18 cellular contexts compared by ENCODE assay signal in genomic region chr22:41638124-41638523, GRCh38.
"Had no signal": no experiment of that assay in that cellular context is flagged by ENCODE, and none has a peak within 500 bp of the region (broad histone marks: within the 10 kb centered on the region; RNA-seq: fewer than 3 reads in every experiment).

No MANE protein-coding gene starts in this region.

- H3K36me3 ChIP-seq: ovary had no signal

- H3K9me3 Mint-ChIP-seq: activated CD4-positive, alpha-beta memory T cell treated with anti-CD3 and anti-CD28 coated beads, Interleukin-2, amount 10 ng/mL, durations not matched to agents 7 days and 5 days; activated naive CD4-positive, alpha-beta T cell treated with anti-CD3 and anti-CD28 coated beads, Interleukin-2, amount 50 U/mL, for 72 hours; naive thymus-derived CD4-positive, alpha-beta T cell; stimulated activated memory B cell treated with anti-CD40 and anti-IgM and Interleukin-4, amounts not matched to agents 10 μg/mL and 1 μg/mL and 100 μg/mL, for 72 hours; WTC11 had no signal

- H3K27me3 Mint-ChIP-seq: activated CD4-positive, alpha-beta memory T cell treated with anti-CD3 and anti-CD28 coated beads, Interleukin-2, amount 10 ng/mL, durations not matched to agents 7 days and 5 days; memory B cell; naive thymus-derived CD4-positive, alpha-beta T cell; stimulated activated memory B cell treated with anti-CD40 and anti-IgM and Interleukin-4, amounts not matched to agents 10 μg/mL and 1 μg/mL and 100 μg/mL, for 72 hours had no signal

- H3K27ac ChIP-seq: ovary, thyroid gland, vagina had no signal

- H3K9me3 ChIP-seq: mucosa of descending colon, ovary, thyroid gland, vagina had no signal

- ATAC-seq: activated naive CD4-positive, alpha-beta T cell treated with anti-CD3 and anti-CD28 coated beads, Interleukin-2, amount 50 U/mL, for 72 hours; mucosa of descending colon; naive thymus-derived CD4-positive, alpha-beta T cell; stimulated activated memory B cell treated with anti-CD40 and anti-IgM and Interleukin-4, amounts not matched to agents 10 μg/mL and 1 μg/mL and 100 μg/mL, for 72 hours; WTC11 had no signal

- H3K27ac Mint-ChIP-seq: activated CD4-positive, alpha-beta memory T cell treated with anti-CD3 and anti-CD28 coated beads, Interleukin-2, amount 10 ng/mL, durations not matched to agents 7 days and 5 days; memory B cell; stimulated activated memory B cell treated with anti-CD40 and anti-IgM and Interleukin-4, amounts not matched to agents 10 μg/mL and 1 μg/mL and 100 μg/mL, for 72 hours; WTC11 had no signal

- H3K4me1 Mint-ChIP-seq: WTC11 had no signal

- H3K4me1 ChIP-seq: thyroid gland had no signal

- H3K4me3 ChIP-seq: mucosa of descending colon, ovary, thyroid gland, vagina had no signal

- DNase-seq: activated CD4-positive, alpha-beta memory T cell treated with anti-CD3 and anti-CD28 coated beads, Interleukin-2, amount 10 ng/mL, durations not matched to agents 7 days and 5 days; activated CD4-positive, alpha-beta T cell treated with anti-CD3 and anti-CD28 coated beads for 4 hours; activated gamma-delta T cell; activated T-cell treated with anti-CD3 and anti-CD28 coated beads, Interleukin-2, amount 50 U/mL, for 48 hours; effector memory CD4-positive, alpha-beta T cell; foreskin fibroblast; glutamatergic neuron; mucosa of descending colon; naive thymus-derived CD4-positive, alpha-beta T cell; ovary; stimulated activated CD4-positive, alpha-beta T cell treated with anti-CD3 and anti-CD28 coated beads, Interleukin-2, amount 100 ng/mL, for 48 hours; T-helper 2 cell; thyroid gland had no signal

- H3K4me3 Mint-ChIP-seq: activated CD4-positive, alpha-beta memory T cell treated with anti-CD3 and anti-CD28 coated beads, Interleukin-2, amount 10 ng/mL, durations not matched to agents 7 days and 5 days; memory B cell; naive thymus-derived CD4-positive, alpha-beta T cell; stimulated activated memory B cell treated with anti-CD40 and anti-IgM and Interleukin-4, amounts not matched to agents 10 μg/mL and 1 μg/mL and 100 μg/mL, for 72 hours; WTC11 had no signal

- H3K27me3 ChIP-seq: ovary, thyroid gland, vagina had no signal
